16 cellular contexts compared by ENCODE assay signal in genomic region chr3:66297260-66297863, GRCh38.
DNase-seq lines count a peak whose midpoint lies in the region; ATAC-seq, FAIRE-seq and TF ChIP-seq lines count a peak whose summit lies in the region.
"Had no signal": no experiment of that assay in that cellular context is flagged by ENCODE, and none has a peak within 500 bp of the region (broad histone marks: within the 10 kb centered on the region; RNA-seq: fewer than 3 reads in every experiment).

No MANE protein-coding gene starts in this region.

- TF ChIP-seq CTCF in astrocyte of the spinal cord (IDR thresholded peaks at IDR 0.05; ENCODE audit: low read depth, low read length) (no peak), left lung (IDR thresholded peaks at IDR 0.05) (no peak), kidney (IDR thresholded peaks at IDR 0.05; ENCODE audit: borderline replicate concordance, extremely low read depth, insufficient read depth) (no peak)

- no peaks in the 10 kb centered on the region for H3K27me3 ChIP-seq in left lung
- H3K27me3 ChIP-seq: BLaER1 treated with 17β-estradiol and CSF1 and Interleukin-3, amounts not matched to agents 10 nM and 100 nM had no signal

- in situ Hi-C loops in astrocyte of the spinal cord (cut with HindIII; ENCODE audit: low sequenced_read_pairs) = no loop called here

- peak overlapping the region; percentile 0 to 23 for H3K27ac ChIP-seq in left lung
- H3K27ac ChIP-seq in kidney (ENCODE audit: low read depth in 2 of 2, low read length in 2 of 2) = no peak overlapping the region
- H3K27ac ChIP-seq: BLaER1 treated with 17β-estradiol and CSF1 and Interleukin-3, amounts not matched to agents 10 nM and 100 nM; epithelial cell of prostate; parathyroid adenoma; WERI-Rb-1 had no signal

- ATAC-seq in stimulated activated naive CD8-positive, alpha-beta T cell treated with anti-CD3 and anti-CD28 coated beads, Interleukin-15, amount 100 ng/mL, for 72 hours = no peak
- ATAC-seq in left lung = no peak
- no peak for ATAC-seq in GM18498 (IDR thresholded peaks at IDR 0.05; ENCODE audit: unreplicated experiment)

- H3K4me3 Mint-ChIP-seq in stimulated activated naive CD8-positive, alpha-beta T cell treated with anti-CD3 and anti-CD28 coated beads, Interleukin-15, Interleukin-2, amounts not matched to agents 100 ng/mL and 50 ng/mL, for 24 hours = no peak overlapping the region
- H3K4me3 Mint-ChIP-seq in stimulated activated naive CD8-positive, alpha-beta T cell treated with anti-CD3 and anti-CD28 coated beads, Interleukin-15, amount 100 ng/mL, for 72 hours = no peak overlapping the region

- H3K27me3 Mint-ChIP-seq in stimulated activated naive CD8-positive, alpha-beta T cell treated with anti-CD3 and anti-CD28 coated beads, Interleukin-15, Interleukin-2, amounts not matched to agents 100 ng/mL and 50 ng/mL, for 24 hours = no peaks in the 10 kb centered on the region
- no peaks in the 10 kb centered on the region for H3K27me3 Mint-ChIP-seq in stimulated activated naive CD8-positive, alpha-beta T cell treated with anti-CD3 and anti-CD28 coated beads, Interleukin-15, amount 100 ng/mL, for 72 hours

- no peak for DNase-seq in stimulated activated naive CD8-positive, alpha-beta T cell treated with anti-CD3 and anti-CD28 coated beads, Interleukin-15, amount 100 ng/mL, for 72 hours
- DNase-seq in astrocyte of the spinal cord (ENCODE audit: low read depth, low spot score) = peak; percentile 29
- no peak for DNase-seq in left lung
- no peak for DNase-seq in kidney
- DNase-seq in HUDEP-2 (lab: John Stamatoyannopoulos, UW; ENCODE audit: unreplicated experiment in 76 of 76) = no peak
- DNase-seq in stimulated activated CD4-positive, alpha-beta T cell treated with anti-CD3 and anti-CD28 coated beads, Interleukin-2, amount 100 ng/mL, for 48 hours = no peak
- DNase-seq: activated gamma-delta T cell treated with Interleukin-2 at 50 U/mL for 16 hours, islet precursor cell, NCI-H2081 treated with DMSO at 0.1 percent for 48 hours, trophoblast cell, WERI-Rb-1 had no signal

- peaks cover 0 to 7% of the 10 kb centered on the region in 2 donors for H3K4me1 ChIP-seq in left lung
- H3K4me1 ChIP-seq in kidney (ENCODE audit: control insufficient read depth in 1 of 2, insufficient read depth in 1 of 2, low read depth in 1 of 2, low read length in 2 of 2) = peaks cover 0 to 6% of the 10 kb centered on the region in 2 donors
- H3K4me1 ChIP-seq: parathyroid adenoma had no signal

- peaks cover 47% of the 10 kb centered on the region for H3K4me1 Mint-ChIP-seq in stimulated activated naive CD8-positive, alpha-beta T cell treated with anti-CD3 and anti-CD28 coated beads, Interleukin-15, Interleukin-2, amounts not matched to agents 100 ng/mL and 50 ng/mL, for 24 hours (ENCODE audit: low read depth)
- H3K4me1 Mint-ChIP-seq in stimulated activated naive CD8-positive, alpha-beta T cell treated with anti-CD3 and anti-CD28 coated beads, Interleukin-15, amount 100 ng/mL, for 72 hours = peaks cover 45% of the 10 kb centered on the region

- H3K9ac ChIP-seq in kidney (ENCODE audit: low read length in 2 of 2) = no peak overlapping the region
- H3K9ac ChIP-seq: BLaER1 treated with 17β-estradiol and CSF1 and Interleukin-3, amounts not matched to agents 10 nM and 100 nM; parathyroid adenoma had no signal

- no peak for FAIRE-seq in kidney (lab: Jason Lieb, UNC)

- no peak overlapping the region for H3K4me3 ChIP-seq in astrocyte of the spinal cord (ENCODE audit: low read depth, low read length)
- no peak overlapping the region for H3K4me3 ChIP-seq in left lung
- no peak overlapping the region for H3K4me3 ChIP-seq in kidney (ENCODE audit: low read length in 2 of 2)
- H3K4me3 ChIP-seq: BLaER1 treated with 17β-estradiol and CSF1 and Interleukin-3, amounts not matched to agents 10 nM and 100 nM had no signal

- no peaks in the 10 kb centered on the region for H3K9me3 Mint-ChIP-seq in stimulated activated naive CD8-positive, alpha-beta T cell treated with anti-CD3 and anti-CD28 coated beads, Interleukin-15, Interleukin-2, amounts not matched to agents 100 ng/mL and 50 ng/mL, for 24 hours
- peaks cover 0 to 4% of the 10 kb centered on the region in 2 donors for H3K9me3 Mint-ChIP-seq in stimulated activated naive CD8-positive, alpha-beta T cell treated with anti-CD3 and anti-CD28 coated beads, Interleukin-15, amount 100 ng/mL, for 72 hours

- intact Hi-C loops in left lung (cut with DNase I) = no loop called here
- intact Hi-C loops in kidney (cut with DNase I) = no loop called here

- peaks cover 11% of the 10 kb centered on the region for H3K36me3 Mint-ChIP-seq in stimulated activated naive CD8-positive, alpha-beta T cell treated with anti-CD3 and anti-CD28 coated beads, Interleukin-15, Interleukin-2, amounts not matched to agents 100 ng/mL and 50 ng/mL, for 24 hours (ENCODE audit: low read depth)

- H3K36me3 ChIP-seq in left lung (no peaks in the 10 kb centered on the region), kidney (ENCODE audit: control insufficient read depth in 1 of 2, insufficient read depth in 2 of 2, low read length in 2 of 2) (no peaks in the 10 kb centered on the region)
- H3K36me3 ChIP-seq: BLaER1 treated with 17β-estradiol and CSF1 and Interleukin-3, amounts not matched to agents 10 nM and 100 nM; WERI-Rb-1 had no signal

- H3K9me3 ChIP-seq in left lung = no peaks in the 10 kb centered on the region
- no peaks in the 10 kb centered on the region for H3K9me3 ChIP-seq in kidney (ENCODE audit: control insufficient read depth in 1 of 2, low read length in 2 of 2)

- peak overlapping the region; percentile 42 for H3K27ac Mint-ChIP-seq in stimulated activated naive CD8-positive, alpha-beta T cell treated with anti-CD3 and anti-CD28 coated beads, Interleukin-15, Interleukin-2, amounts not matched to agents 100 ng/mL and 50 ng/mL, for 24 hours
- H3K27ac Mint-ChIP-seq in stimulated activated naive CD8-positive, alpha-beta T cell treated with anti-CD3 and anti-CD28 coated beads, Interleukin-15, amount 100 ng/mL, for 72 hours = peak overlapping the region in 1 of 2 donors; percentile 28

Comparison
In these comparisons a context has a peak if more than half of its experiments do, and no peak if none do; other contexts are left out.
1. H3K27ac ChIP-seq: peak in left lung (2 of 2); none in kidney (0 of 2).